In the genomic region with DNA sequence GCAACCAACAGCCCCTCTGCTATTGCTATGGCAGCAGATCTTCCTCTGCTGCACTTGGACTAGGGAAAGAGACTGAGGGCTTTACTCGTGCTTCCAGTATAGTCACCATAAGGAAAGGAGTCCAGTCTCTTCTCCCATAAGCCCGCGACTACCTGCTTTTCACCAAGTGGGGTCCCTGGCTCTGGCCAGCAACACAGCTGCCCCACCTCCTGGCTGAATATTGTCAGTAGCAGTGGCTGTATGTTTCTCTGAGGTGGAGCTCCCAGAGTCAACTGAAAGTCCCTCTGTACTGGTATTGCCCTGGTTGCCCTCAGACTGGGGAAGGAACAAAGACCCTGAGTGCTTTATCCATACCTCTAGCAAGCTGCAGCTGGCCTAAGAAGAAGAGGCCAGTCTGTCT, we compare ENCODE assay signal across 27 cellular contexts.
"Had no signal": no experiment of that assay in that cellular context is flagged by ENCODE, and none has a peak within 500 bp of the region (broad histone marks: within the 10 kb centered on the region; RNA-seq: fewer than 3 reads in every experiment).

No MANE protein-coding gene starts in this region.

- H3K9me3 ChIP-seq: mucosa of descending colon, pancreas, prostate gland, testis, thyroid gland, transverse colon, upper lobe of left lung, vagina had no signal

- H3K27ac Mint-ChIP-seq: naive thymus-derived CD4-positive, alpha-beta T cell; natural killer cell treated with Interleukin-12 subunit alpha and Interleukin-12 subunit beta and Interleukin-15 and Interleukin-18, amount 100 ng/mL, for 72 hours; stimulated activated naive B cell treated with anti-CD40 and anti-IgM and Interleukin-4, amounts not matched to agents 10 μg/mL and 1 μg/mL and 100 μg/mL, for 72 hours had no signal

- H3K4me3 ChIP-seq: left ventricle myocardium inferior, lung, mucosa of descending colon, pancreas, prostate gland, skin epidermis, stomach, testis, thyroid gland, transverse colon, upper lobe of left lung, vagina had no signal

- H3K27me3 Mint-ChIP-seq: naive thymus-derived CD4-positive, alpha-beta T cell; natural killer cell treated with Interleukin-12 subunit alpha and Interleukin-12 subunit beta and Interleukin-15 and Interleukin-18, amount 100 ng/mL, for 72 hours; stimulated activated naive B cell treated with anti-CD40 and anti-IgM and Interleukin-4, amounts not matched to agents 10 μg/mL and 1 μg/mL and 100 μg/mL, for 72 hours had no signal

- ATAC-seq: mucosa of descending colon; naive thymus-derived CD4-positive, alpha-beta T cell; natural killer cell treated with Interleukin-12 subunit alpha and Interleukin-12 subunit beta and Interleukin-15 and Interleukin-18, amount 100 ng/mL, for 72 hours; pancreas; right cardiac atrium; sciatic nerve; stimulated activated naive B cell treated with anti-CD40 and anti-IgM and Interleukin-4, amounts not matched to agents 10 μg/mL and 1 μg/mL and 100 μg/mL, for 72 hours; stimulated activated naive CD8-positive, alpha-beta T cell treated with anti-CD3 and anti-CD28 coated beads, Interleukin-15, Interleukin-2, amounts not matched to agents 100 U/mL and 50 U/mL, for 24 hours had no signal

- H3K27ac ChIP-seq: left ventricle myocardium inferior, pancreas, prostate gland, skin epidermis, stomach, testis, thyroid gland, transverse colon, upper lobe of left lung, vagina had no signal

- H3K4me3 Mint-ChIP-seq: naive thymus-derived CD4-positive, alpha-beta T cell; natural killer cell treated with Interleukin-12 subunit alpha and Interleukin-12 subunit beta and Interleukin-15 and Interleukin-18, amount 100 ng/mL, for 72 hours; stimulated activated naive B cell treated with anti-CD40 and anti-IgM and Interleukin-4, amounts not matched to agents 10 μg/mL and 1 μg/mL and 100 μg/mL, for 72 hours had no signal

- H3K36me3 ChIP-seq: left ventricle myocardium inferior, pancreas, prostate gland, stomach, thyroid gland, transverse colon, upper lobe of left lung, vagina had no signal

- H3K4me1 Mint-ChIP-seq: naive thymus-derived CD4-positive, alpha-beta T cell; stimulated activated naive B cell treated with anti-CD40 and anti-IgM and Interleukin-4, amounts not matched to agents 10 μg/mL and 1 μg/mL and 100 μg/mL, for 72 hours had no signal

- H3K27me3 ChIP-seq: pancreas, stomach, testis, thyroid gland, transverse colon, upper lobe of left lung, vagina had no signal

- H3K36me3 Mint-ChIP-seq: naive thymus-derived CD4-positive, alpha-beta T cell; stimulated activated naive B cell treated with anti-CD40 and anti-IgM and Interleukin-4, amounts not matched to agents 10 μg/mL and 1 μg/mL and 100 μg/mL, for 72 hours had no signal

- H3K4me1 ChIP-seq: left ventricle myocardium inferior, pancreas, prostate gland, stomach, testis, thyroid gland, transverse colon, upper lobe of left lung, vagina had no signal

- DNase-seq: islet precursor cell; left ventricle myocardium inferior; midbrain; mucosa of descending colon; naive thymus-derived CD4-positive, alpha-beta T cell; nucleus accumbens; posterior cingulate gyrus; retina; right cardiac atrium; stimulated activated CD4-positive, alpha-beta T cell treated with anti-CD3 and anti-CD28 coated beads, Interleukin-12 subunit alpha, Interleukin-12 subunit beta, amount 100 ng/mL, for 4 hours; stimulated activated CD4-positive, alpha-beta T cell treated with anti-CD3 and anti-CD28 coated beads, Interleukin-15, amount 100 ng/mL, for 24 hours; stimulated activated CD4-positive, alpha-beta T cell treated with anti-CD3 and anti-CD28 coated beads, Interleukin-2, amount 100 ng/mL, for 24 hours; stimulated activated CD4-positive, alpha-beta T cell treated with anti-CD3 and anti-CD28 coated beads, Interleukin-4, amount 100 ng/mL, for 1 hour; stimulated activated naive B cell treated with anti-CD40 and anti-IgM and Interleukin-4, amounts not matched to agents 10 μg/mL and 1 μg/mL and 100 μg/mL, for 72 hours; stimulated activated naive CD8-positive, alpha-beta T cell treated with anti-CD3 and anti-CD28 coated beads, Interleukin-15, Interleukin-2, amounts not matched to agents 100 U/mL and 50 U/mL, for 24 hours; stomach; testis; thyroid gland; transverse colon; upper lobe of left lung had no signal
